ENCODE assay signal across 1 cellular context in the genomic region with DNA sequence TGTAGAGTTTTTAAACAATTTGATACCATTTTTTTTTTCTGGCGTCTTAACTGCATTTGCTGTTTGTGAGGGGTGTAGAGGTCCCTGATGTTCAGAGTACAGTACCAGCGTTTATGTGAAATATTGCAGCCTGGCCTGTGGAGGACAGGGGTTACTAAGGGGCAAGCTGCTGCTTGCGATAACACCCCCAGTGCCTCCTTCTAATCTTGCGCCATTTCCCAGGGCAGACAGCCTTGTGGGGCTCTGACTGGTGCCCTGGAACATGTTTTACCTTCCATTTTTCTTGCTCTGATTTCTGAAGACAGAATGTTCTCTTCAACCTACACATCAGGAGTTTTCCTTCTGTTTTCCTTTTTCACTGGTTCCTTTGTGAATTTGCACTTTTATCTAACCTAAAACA.
TF ChIP-seq lines count a peak whose summit lies in the region.

No MANE protein-coding gene starts in this region.

TF ChIP-seq in GM23338, 12 proteins besides CTCF, POLR2A, EP300 and RAD21:
- TF ChIP-seq, protein P1, sequence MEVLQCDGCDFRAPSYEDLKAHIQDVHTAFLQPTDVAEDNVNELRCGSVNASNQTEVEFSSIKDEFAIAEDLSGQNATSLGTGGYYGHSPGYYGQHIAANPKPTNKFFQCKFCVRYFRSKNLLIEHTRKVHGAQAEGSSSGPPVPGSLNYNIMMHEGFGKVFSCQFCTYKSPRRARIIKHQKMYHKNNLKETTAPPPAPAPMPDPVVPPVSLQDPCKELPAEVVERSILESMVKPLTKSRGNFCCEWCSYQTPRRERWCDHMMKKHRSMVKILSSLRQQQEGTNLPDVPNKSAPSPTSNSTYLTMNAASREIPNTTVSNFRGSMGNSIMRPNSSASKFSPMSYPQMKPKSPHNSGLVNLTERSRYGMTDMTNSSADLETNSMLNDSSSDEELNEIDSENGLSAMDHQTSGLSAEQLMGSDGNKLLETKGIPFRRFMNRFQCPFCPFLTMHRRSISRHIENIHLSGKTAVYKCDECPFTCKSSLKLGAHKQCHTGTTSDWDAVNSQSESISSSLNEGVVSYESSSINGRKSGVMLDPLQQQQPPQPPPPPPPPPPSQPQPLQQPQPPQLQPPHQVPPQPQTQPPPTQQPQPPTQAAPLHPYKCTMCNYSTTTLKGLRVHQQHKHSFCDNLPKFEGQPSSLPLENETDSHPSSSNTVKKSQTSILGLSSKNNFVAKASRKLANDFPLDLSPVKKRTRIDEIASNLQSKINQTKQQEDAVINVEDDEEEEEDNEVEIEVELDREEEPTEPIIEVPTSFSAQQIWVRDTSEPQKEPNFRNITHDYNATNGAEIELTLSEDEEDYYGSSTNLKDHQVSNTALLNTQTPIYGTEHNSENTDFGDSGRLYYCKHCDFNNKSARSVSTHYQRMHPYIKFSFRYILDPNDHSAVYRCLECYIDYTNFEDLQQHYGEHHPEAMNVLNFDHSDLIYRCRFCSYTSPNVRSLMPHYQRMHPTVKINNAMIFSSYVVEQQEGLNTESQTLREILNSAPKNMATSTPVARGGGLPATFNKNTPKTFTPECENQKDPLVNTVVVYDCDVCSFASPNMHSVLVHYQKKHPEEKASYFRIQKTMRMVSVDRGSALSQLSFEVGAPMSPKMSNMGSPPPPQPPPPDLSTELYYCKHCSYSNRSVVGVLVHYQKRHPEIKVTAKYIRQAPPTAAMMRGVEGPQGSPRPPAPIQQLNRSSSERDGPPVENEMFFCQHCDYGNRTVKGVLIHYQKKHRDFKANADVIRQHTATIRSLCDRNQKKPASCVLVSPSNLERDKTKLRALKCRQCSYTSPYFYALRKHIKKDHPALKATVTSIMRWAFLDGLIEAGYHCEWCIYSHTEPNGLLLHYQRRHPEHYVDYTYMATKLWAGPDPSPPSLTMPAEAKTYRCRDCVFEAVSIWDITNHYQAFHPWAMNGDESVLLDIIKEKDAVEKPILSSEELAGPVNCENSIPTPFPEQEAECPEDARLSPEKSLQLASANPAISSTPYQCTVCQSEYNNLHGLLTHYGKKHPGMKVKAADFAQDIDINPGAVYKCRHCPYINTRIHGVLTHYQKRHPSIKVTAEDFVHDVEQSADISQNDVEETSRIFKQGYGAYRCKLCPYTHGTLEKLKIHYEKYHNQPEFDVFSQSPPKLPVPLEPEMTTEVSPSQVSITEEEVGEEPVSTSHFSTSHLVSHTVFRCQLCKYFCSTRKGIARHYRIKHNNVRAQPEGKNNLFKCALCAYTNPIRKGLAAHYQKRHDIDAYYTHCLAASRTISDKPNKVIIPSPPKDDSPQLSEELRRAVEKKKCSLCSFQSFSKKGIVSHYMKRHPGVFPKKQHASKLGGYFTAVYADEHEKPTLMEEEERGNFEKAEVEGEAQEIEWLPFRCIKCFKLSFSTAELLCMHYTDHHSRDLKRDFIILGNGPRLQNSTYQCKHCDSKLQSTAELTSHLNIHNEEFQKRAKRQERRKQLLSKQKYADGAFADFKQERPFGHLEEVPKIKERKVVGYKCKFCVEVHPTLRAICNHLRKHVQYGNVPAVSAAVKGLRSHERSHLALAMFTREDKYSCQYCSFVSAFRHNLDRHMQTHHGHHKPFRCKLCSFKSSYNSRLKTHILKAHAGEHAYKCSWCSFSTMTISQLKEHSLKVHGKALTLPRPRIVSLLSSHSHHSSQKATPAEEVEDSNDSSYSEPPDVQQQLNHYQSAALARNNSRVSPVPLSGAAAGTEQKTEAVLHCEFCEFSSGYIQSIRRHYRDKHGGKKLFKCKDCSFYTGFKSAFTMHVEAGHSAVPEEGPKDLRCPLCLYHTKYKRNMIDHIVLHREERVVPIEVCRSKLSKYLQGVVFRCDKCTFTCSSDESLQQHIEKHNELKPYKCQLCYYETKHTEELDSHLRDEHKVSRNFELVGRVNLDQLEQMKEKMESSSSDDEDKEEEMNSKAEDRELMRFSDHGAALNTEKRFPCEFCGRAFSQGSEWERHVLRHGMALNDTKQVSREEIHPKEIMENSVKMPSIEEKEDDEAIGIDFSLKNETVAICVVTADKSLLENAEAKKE (CRISPR knock-in tag; IDR thresholded peaks at IDR 0.05): no peak
- TF ChIP-seq STAT1 (IDR thresholded peaks at IDR 0.05; ENCODE audit: unreplicated experiment) (no peak), EZH2 (IDR thresholded peaks at IDR 0.05; ENCODE audit: low read depth, unreplicated experiment) (no peak), JUNB (IDR thresholded peaks at IDR 0.05; ENCODE audit: unreplicated experiment) (no peak), ZNF331 (CRISPR knock-in tag; IDR thresholded peaks at IDR 0.05; ENCODE audit: low read depth) (no peak), NANOG (IDR thresholded peaks at IDR 0.05; ENCODE audit: borderline replicate concordance) (no peak), ZNF114 (CRISPR knock-in tag; IDR thresholded peaks at IDR 0.05) (no peak), EZH2phosphoT487 (IDR thresholded peaks at IDR 0.05; ENCODE audit: unreplicated experiment) (no peak)
